In genomic region chr16:5349661-5350060, GRCh38 we compare ENCODE assay signal across 17 cellular contexts.
"Had no signal": no experiment of that assay in that cellular context is flagged by ENCODE, and none has a peak within 500 bp of the region (broad histone marks: within the 10 kb centered on the region; RNA-seq: fewer than 3 reads in every experiment).

No MANE protein-coding gene starts in this region.

- ATAC-seq: activated T-cell treated with anti-CD3 and anti-CD28 coated beads, Interleukin-2, amount 50 U/mL, for 4 hours; body of pancreas; left colon; lower lobe of right lung; natural killer cell treated with Interleukin-12 subunit alpha and Interleukin-12 subunit beta and Interleukin-15 and Interleukin-18, amount 100 ng/mL, for 72 hours had no signal

- H3K4me1 Mint-ChIP-seq: activated B cell treated with CpG ODN at 0.5 μM for 24 hours; activated CD4-positive, alpha-beta T cell treated with anti-CD3 and anti-CD28 coated beads, Interleukin-2, amount 10 ng/mL, durations not matched to agents 7 days and 5 days had no signal

- H3K9me3 ChIP-seq: body of pancreas, lower lobe of right lung, thyroid gland had no signal

- H3K36me3 Mint-ChIP-seq: natural killer cell treated with Interleukin-12 subunit alpha and Interleukin-12 subunit beta and Interleukin-15 and Interleukin-18, amount 100 ng/mL, for 72 hours had no signal

- H3K27me3 Mint-ChIP-seq: activated B cell treated with CpG ODN at 0.5 μM for 24 hours; activated CD4-positive, alpha-beta T cell treated with anti-CD3 and anti-CD28 coated beads, Interleukin-2, amount 10 ng/mL, durations not matched to agents 7 days and 5 days had no signal

- DNase-seq: activated B cell treated with CpG ODN at 0.5 μM for 24 hours; activated CD4-positive, alpha-beta T cell treated with anti-CD3 and anti-CD28 coated beads, Interleukin-2, amount 10 ng/mL, durations not matched to agents 7 days and 5 days; activated CD8-positive, alpha-beta memory T cell treated with anti-CD3 and anti-CD28 coated beads, Interleukin-2, amount 50 U/mL, for 4 hours; activated naive CD4-positive, alpha-beta T cell treated with anti-CD3 and anti-CD28 coated beads for 36 hours; activated T-cell treated with anti-CD3 and anti-CD28 coated beads, Interleukin-2, amount 50 U/mL, for 4 hours; body of pancreas; dorsolateral prefrontal cortex; foreskin fibroblast; left colon; lower lobe of right lung; stimulated activated CD4-positive, alpha-beta T cell treated with anti-CD3 and anti-CD28 coated beads, Interleukin-1b, Interleukin-23, amount 100 ng/mL, for 48 hours; stimulated activated CD8-positive, alpha-beta memory T cell treated with anti-CD3 and anti-CD28 coated beads, Interleukin-4, amount 100 ng/mL, for 48 hours; stimulated activated naive CD4-positive, alpha-beta T cell treated with Interleukin-2 at 50 U/mL for 16 hours; thyroid gland had no signal

- FAIRE-seq: TTC549 had no signal

- H3K4me3 ChIP-seq: body of pancreas, dorsolateral prefrontal cortex, lower lobe of right lung, thyroid gland had no signal

- H3K9me3 Mint-ChIP-seq: activated B cell treated with CpG ODN at 0.5 μM for 24 hours; activated CD4-positive, alpha-beta T cell treated with anti-CD3 and anti-CD28 coated beads, Interleukin-2, amount 10 ng/mL, durations not matched to agents 7 days and 5 days; activated naive CD4-positive, alpha-beta T cell treated with anti-CD3 and anti-CD28 coated beads for 36 hours; activated T-cell treated with anti-CD3 and anti-CD28 coated beads, Interleukin-2, amount 50 U/mL, for 4 hours; natural killer cell treated with Interleukin-12 subunit alpha and Interleukin-12 subunit beta and Interleukin-15 and Interleukin-18, amount 100 ng/mL, for 72 hours had no signal

- H3K27me3 ChIP-seq: body of pancreas, thyroid gland had no signal

- H3K36me3 ChIP-seq: lower lobe of right lung, thyroid gland had no signal

- H3K27ac Mint-ChIP-seq: activated B cell treated with CpG ODN at 0.5 μM for 24 hours; activated CD4-positive, alpha-beta T cell treated with anti-CD3 and anti-CD28 coated beads, Interleukin-2, amount 10 ng/mL, durations not matched to agents 7 days and 5 days; activated naive CD4-positive, alpha-beta T cell treated with anti-CD3 and anti-CD28 coated beads for 36 hours; natural killer cell treated with Interleukin-12 subunit alpha and Interleukin-12 subunit beta and Interleukin-15 and Interleukin-18, amount 100 ng/mL, for 72 hours had no signal

- H3K4me3 Mint-ChIP-seq: activated B cell treated with CpG ODN at 0.5 μM for 24 hours; activated CD4-positive, alpha-beta T cell treated with anti-CD3 and anti-CD28 coated beads, Interleukin-2, amount 10 ng/mL, durations not matched to agents 7 days and 5 days; activated naive CD4-positive, alpha-beta T cell treated with anti-CD3 and anti-CD28 coated beads for 36 hours; activated T-cell treated with anti-CD3 and anti-CD28 coated beads, Interleukin-2, amount 50 U/mL, for 4 hours; natural killer cell treated with Interleukin-12 subunit alpha and Interleukin-12 subunit beta and Interleukin-15 and Interleukin-18, amount 100 ng/mL, for 72 hours had no signal

- H3K4me1 ChIP-seq: body of pancreas, lower lobe of right lung, thyroid gland had no signal

- H3K27ac ChIP-seq: body of pancreas, dorsolateral prefrontal cortex, epithelial cell of prostate, lower lobe of right lung, thyroid gland had no signal
